Comparison of ENCODE assay signal across 15 cellular contexts in the genomic region with DNA sequence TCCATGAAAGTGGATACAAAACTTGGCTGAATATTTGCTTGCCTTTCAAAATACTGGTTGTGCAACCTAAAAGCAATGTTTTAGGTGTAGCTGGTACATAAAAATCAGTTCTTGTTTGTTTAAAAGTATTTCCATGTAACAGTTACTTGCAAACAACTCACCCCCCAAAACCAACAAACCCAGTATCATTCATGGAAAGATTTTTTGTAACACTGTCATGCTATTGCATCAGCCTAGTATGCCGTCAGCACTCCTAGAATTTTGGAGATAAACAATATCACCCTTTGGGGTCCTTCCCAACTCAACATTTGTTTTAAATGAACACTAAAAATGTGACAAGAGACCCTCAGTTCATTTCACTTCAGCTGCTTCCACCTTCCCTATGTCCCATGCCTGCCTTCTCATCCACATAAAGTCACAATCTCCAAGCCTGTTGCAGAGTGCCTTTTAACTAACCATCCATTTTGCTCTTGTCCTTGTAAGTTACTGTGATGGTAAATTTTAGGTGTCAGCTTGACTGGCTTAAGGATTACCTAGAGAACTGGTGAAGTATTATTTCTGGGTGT.
A peak's percentile ranks its signal among the peaks of the same experiment; 100 is the strongest.
DNase-seq lines count a peak whose midpoint lies in the region; ATAC-seq and TF ChIP-seq lines count a peak whose summit lies in the region.
"Had no signal": no experiment of that assay in that cellular context is flagged by ENCODE, and none has a peak within 500 bp of the region (broad histone marks: within the 10 kb centered on the region; RNA-seq: fewer than 3 reads in every experiment).

No MANE protein-coding gene starts in this region.

- H3K9me3 ChIP-seq in PC-3 (ENCODE audit: low read length): no peaks in the 10 kb centered on the region
- H3K9me3 ChIP-seq: suprapubic skin had no signal

- no peaks in the 10 kb centered on the region for H3K9me3 Mint-ChIP-seq in stimulated activated naive CD8-positive, alpha-beta T cell treated with anti-CD3 and anti-CD28 coated beads, Interleukin-15, Interleukin-2, amounts not matched to agents 100 ng/mL and 50 ng/mL, for 24 hours
- H3K9me3 Mint-ChIP-seq: memory B cell, nephron progenitor cell had no signal

- no peak overlapping the region for H3K9ac ChIP-seq in PC-3 (ENCODE audit: low read length)

- no peaks in the 10 kb centered on the region for H3K9me2 ChIP-seq in PC-3 (replicated peaks; ENCODE audit: low read length)

- H3K4me3 ChIP-seq in PC-3 (ENCODE audit: low read length) (no peak overlapping the region), fibroblast of mammary gland (ENCODE audit: control insufficient read depth, low read depth, low read length) (no peak overlapping the region)
- H3K4me3 ChIP-seq: suprapubic skin had no signal

- TF ChIP-seq CTCF in PC-3 (conservative IDR thresholded peaks at IDR 0.05; ENCODE audit: low read depth, low read length) (no peak), fibroblast of mammary gland (conservative IDR thresholded peaks at IDR 0.05; ENCODE audit: control insufficient read depth, insufficient read depth, low read depth, low read length) (no peak)

- no peak for DNase-seq in stimulated activated naive CD8-positive, alpha-beta T cell treated with anti-CD3 and anti-CD28 coated beads, Interleukin-15, Interleukin-2, amounts not matched to agents 100 U/mL and 50 U/mL, for 24 hours
- peak; percentile 20 for DNase-seq in PC-3
- peak; percentile 79 for DNase-seq in fibroblast of mammary gland (ENCODE audit: low read depth)
- peak; percentile 63 for DNase-seq in stromal cell of bone marrow (ENCODE audit: low read depth)
- DNase-seq in middle frontal gyrus (ENCODE audit: extremely low spot score, low spot score): no peak
- DNase-seq in stimulated activated CD4-positive, alpha-beta T cell treated with anti-CD3 and anti-CD28 coated beads, Interleukin-2, amount 100 ng/mL, for 48 hours: no peak
- DNase-seq: NCI-H1048; NCI-H2107; nephron progenitor cell; RPMI8226; stimulated activated CD4-positive, alpha-beta T cell treated with anti-CD3 and anti-CD28 coated beads, Interleukin-1b, Interleukin-23, amount 100 ng/mL, for 48 hours had no signal

- H3K27me3 Mint-ChIP-seq in stimulated activated naive CD8-positive, alpha-beta T cell treated with anti-CD3 and anti-CD28 coated beads, Interleukin-15, Interleukin-2, amounts not matched to agents 100 ng/mL and 50 ng/mL, for 24 hours: peaks cover 11% of the 10 kb centered on the region

- peaks cover 8% of the 10 kb centered on the region for H3K4me1 ChIP-seq in PC-3 (ENCODE audit: insufficient read depth, low read length)

- intact Hi-C loops in PC-3 (cut with micrococcal nuclease): no loop called here

- no peaks in the 10 kb centered on the region for H3K27me3 ChIP-seq in PC-3 (ENCODE audit: low read length)
- H3K27me3 ChIP-seq: suprapubic skin had no signal

- no peak for ATAC-seq in stimulated activated naive CD8-positive, alpha-beta T cell treated with anti-CD3 and anti-CD28 coated beads, Interleukin-15, Interleukin-2, amounts not matched to agents 100 U/mL and 50 U/mL, for 24 hours
- ATAC-seq in PC-3 (no peak), HG03442 (IDR thresholded peaks at IDR 0.05; ENCODE audit: unreplicated experiment) (no peak)

- no peaks in the 10 kb centered on the region for H3K36me3 ChIP-seq in PC-3 (ENCODE audit: low read depth, low read length)
- H3K36me3 ChIP-seq: suprapubic skin had no signal

- no peaks in the 10 kb centered on the region for H3K79me2 ChIP-seq in PC-3 (ENCODE audit: low read length)

- H3F3A ChIP-seq in PC-3 (ENCODE audit: low read length, unreplicated experiment): no peaks in the 10 kb centered on the region

- no peak overlapping the region for H2AFZ ChIP-seq in PC-3 (ENCODE audit: low read length)

- POLR2A ChIA-PET in PC-3 (lab: Charles Lee; ENCODE audit: unreplicated experiment): no interaction called here

- no peaks in the 10 kb centered on the region for H3K36me3 Mint-ChIP-seq in stimulated activated naive CD8-positive, alpha-beta T cell treated with anti-CD3 and anti-CD28 coated beads, Interleukin-15, Interleukin-2, amounts not matched to agents 100 ng/mL and 50 ng/mL, for 24 hours (ENCODE audit: low read depth)
- H3K36me3 Mint-ChIP-seq: memory B cell had no signal

- H3K4me2 ChIP-seq in PC-3 (ENCODE audit: low read length): no peak overlapping the region

- no peaks in the 10 kb centered on the region for H4K20me1 ChIP-seq in PC-3 (ENCODE audit: low read length)

- H3K27ac ChIP-seq in PC-3 (ENCODE audit: low read length): no peak overlapping the region
- H3K27ac ChIP-seq: suprapubic skin had no signal

- H3K4me3 Mint-ChIP-seq in stimulated activated naive CD8-positive, alpha-beta T cell treated with anti-CD3 and anti-CD28 coated beads, Interleukin-15, Interleukin-2, amounts not matched to agents 100 ng/mL and 50 ng/mL, for 24 hours: no peak overlapping the region
- H3K4me3 Mint-ChIP-seq: memory B cell, nephron progenitor cell had no signal

- BruUV-seq in PC-3 (replicated peaks; lab: Mats Ljungman, UMichigan): no TSS peak

- no peaks in the 10 kb centered on the region for H3K4me1 Mint-ChIP-seq in stimulated activated naive CD8-positive, alpha-beta T cell treated with anti-CD3 and anti-CD28 coated beads, Interleukin-15, Interleukin-2, amounts not matched to agents 100 ng/mL and 50 ng/mL, for 24 hours (ENCODE audit: low read depth)
- H3K4me1 Mint-ChIP-seq: memory B cell had no signal

- H3K27ac Mint-ChIP-seq in stimulated activated naive CD8-positive, alpha-beta T cell treated with anti-CD3 and anti-CD28 coated beads, Interleukin-15, Interleukin-2, amounts not matched to agents 100 ng/mL and 50 ng/mL, for 24 hours: peak overlapping the region; percentile 0
- H3K27ac Mint-ChIP-seq: memory B cell, nephron progenitor cell had no signal

- CTCF ChIA-PET in PC-3 (lab: Charles Lee): no interaction called here

Comparison
In these comparisons a context has a peak if more than half of its experiments do, and no peak if none do; other contexts are left out.
1. DNase-seq: peak in PC-3 (single experiment), fibroblast of mammary gland (single experiment) and stromal cell of bone marrow (single experiment); none in stimulated activated naive CD8-positive, alpha-beta T cell treated with anti-CD3 and anti-CD28 coated beads, Interleukin-15, Interleukin-2, amounts not matched to agents 100 U/mL and 50 U/mL, for 24 hours (single experiment), middle frontal gyrus (single experiment) and stimulated activated CD4-positive, alpha-beta T cell treated with anti-CD3 and anti-CD28 coated beads, Interleukin-2, amount 100 ng/mL, for 48 hours (0 of 2).